ENCODE assay signal across 1 cellular context in the genomic region with DNA sequence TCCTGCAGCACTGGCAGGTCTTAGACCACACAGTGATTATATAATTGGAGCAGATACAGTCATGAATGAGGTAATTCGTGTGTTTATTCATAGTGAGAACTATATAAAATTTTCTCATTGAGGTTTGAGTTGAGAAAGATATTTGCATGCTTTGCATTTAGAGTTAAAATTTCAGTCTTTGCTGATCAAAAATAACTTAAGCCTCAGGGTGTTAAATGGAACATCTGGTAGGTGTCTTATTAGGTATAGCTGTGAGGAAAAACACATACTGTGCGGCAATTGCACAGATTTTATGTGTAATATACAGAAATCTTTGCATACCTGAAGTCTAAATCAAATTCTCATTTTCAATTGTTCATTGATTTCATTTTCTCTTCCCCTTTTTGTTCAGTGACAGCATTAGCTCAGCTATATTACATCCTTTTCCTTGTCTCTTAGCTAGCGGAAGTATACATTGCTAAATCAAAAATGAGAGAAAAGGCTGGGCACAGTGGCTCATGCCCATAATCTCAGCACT.
TF ChIP-seq lines count a peak whose summit lies in the region.

No MANE protein-coding gene starts in this region.

TF ChIP-seq in WTC11, 78 proteins besides CTCF, POLR2A, EP300 and RAD21 (continued from another document):
- TF ChIP-seq, protein P1, sequence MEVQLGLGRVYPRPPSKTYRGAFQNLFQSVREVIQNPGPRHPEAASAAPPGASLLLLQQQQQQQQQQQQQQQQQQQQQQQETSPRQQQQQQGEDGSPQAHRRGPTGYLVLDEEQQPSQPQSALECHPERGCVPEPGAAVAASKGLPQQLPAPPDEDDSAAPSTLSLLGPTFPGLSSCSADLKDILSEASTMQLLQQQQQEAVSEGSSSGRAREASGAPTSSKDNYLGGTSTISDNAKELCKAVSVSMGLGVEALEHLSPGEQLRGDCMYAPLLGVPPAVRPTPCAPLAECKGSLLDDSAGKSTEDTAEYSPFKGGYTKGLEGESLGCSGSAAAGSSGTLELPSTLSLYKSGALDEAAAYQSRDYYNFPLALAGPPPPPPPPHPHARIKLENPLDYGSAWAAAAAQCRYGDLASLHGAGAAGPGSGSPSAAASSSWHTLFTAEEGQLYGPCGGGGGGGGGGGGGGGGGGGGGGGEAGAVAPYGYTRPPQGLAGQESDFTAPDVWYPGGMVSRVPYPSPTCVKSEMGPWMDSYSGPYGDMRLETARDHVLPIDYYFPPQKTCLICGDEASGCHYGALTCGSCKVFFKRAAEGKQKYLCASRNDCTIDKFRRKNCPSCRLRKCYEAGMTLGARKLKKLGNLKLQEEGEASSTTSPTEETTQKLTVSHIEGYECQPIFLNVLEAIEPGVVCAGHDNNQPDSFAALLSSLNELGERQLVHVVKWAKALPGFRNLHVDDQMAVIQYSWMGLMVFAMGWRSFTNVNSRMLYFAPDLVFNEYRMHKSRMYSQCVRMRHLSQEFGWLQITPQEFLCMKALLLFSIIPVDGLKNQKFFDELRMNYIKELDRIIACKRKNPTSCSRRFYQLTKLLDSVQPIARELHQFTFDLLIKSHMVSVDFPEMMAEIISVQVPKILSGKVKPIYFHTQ (CRISPR knock-in tag; IDR thresholded peaks at IDR 0.05), result no peak
- no peak for TF ChIP-seq ATF6 (CRISPR knock-in tag; IDR thresholded peaks at IDR 0.05)
- TF ChIP-seq NFE2L1 (CRISPR knock-in tag; IDR thresholded peaks at IDR 0.05), result no peak
- no peak for TF ChIP-seq CREM (CRISPR knock-in tag; IDR thresholded peaks at IDR 0.05)
- TF ChIP-seq JAZF1 (CRISPR knock-in tag; IDR thresholded peaks at IDR 0.05), result no peak
- TF ChIP-seq ZBTB43 (CRISPR knock-in tag; IDR thresholded peaks at IDR 0.05), result no peak
- no peak for TF ChIP-seq ESRRA (CRISPR knock-in tag; IDR thresholded peaks at IDR 0.05; ENCODE audit: borderline replicate concordance)
- TF ChIP-seq MLX (CRISPR knock-in tag; IDR thresholded peaks at IDR 0.05), result no peak
- TF ChIP-seq, protein P2, sequence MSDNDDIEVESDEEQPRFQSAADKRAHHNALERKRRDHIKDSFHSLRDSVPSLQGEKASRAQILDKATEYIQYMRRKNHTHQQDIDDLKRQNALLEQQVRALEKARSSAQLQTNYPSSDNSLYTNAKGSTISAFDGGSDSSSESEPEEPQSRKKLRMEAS (CRISPR knock-in tag; IDR thresholded peaks at IDR 0.05), result no peak
- no peak for TF ChIP-seq FOXP1 (CRISPR knock-in tag; IDR thresholded peaks at IDR 0.05; ENCODE audit: borderline replicate concordance)
- no peak for TF ChIP-seq ETV6 (CRISPR knock-in tag; IDR thresholded peaks at IDR 0.05)
- no peak for TF ChIP-seq ZNF317 (CRISPR knock-in tag; IDR thresholded peaks at IDR 0.05; ENCODE audit: borderline replicate concordance, low read depth)
